ENCODE assay signal across 32 cellular contexts in genomic region chr15:31133890-31134289, GRCh38. TPM values are rescaled to one million over a fixed set of nuclear protein-coding genes. Genes with fewer than 3 reads are reported as not detected.
"Had no signal": no experiment of that assay in that cellular context is flagged by ENCODE, and none has a peak within 500 bp of the region (broad histone marks: within the 10 kb centered on the region; RNA-seq: fewer than 3 reads in every experiment).

No MANE protein-coding gene starts in this region.

- H3K9me3 ChIP-seq: stomach, suprapubic skin, testis, thoracic aorta, thyroid gland, tibial nerve, transverse colon, upper lobe of left lung, upper lobe of right lung, uterus, vagina had no signal

- H3K36me3 ChIP-seq: stomach, suprapubic skin, thoracic aorta, thyroid gland, tibial artery, tibial nerve, transverse colon, upper lobe of left lung, upper lobe of right lung, uterus, vagina had no signal

- H3K27me3 Mint-ChIP-seq: stimulated activated memory B cell treated with anti-CD40 and anti-IgM and Interleukin-4, amounts not matched to agents 10 μg/mL and 1 μg/mL and 100 μg/mL, for 72 hours; stimulated activated naive CD8-positive, alpha-beta T cell treated with anti-CD3 and anti-CD28 coated beads, Interleukin-15, Interleukin-2, amounts not matched to agents 100 ng/mL and 50 ng/mL, for 24 hours; type B pancreatic cell had no signal

- H3K9me3 Mint-ChIP-seq: stimulated activated effector memory CD8-positive, alpha-beta T cell treated with anti-CD3 and anti-CD28 coated beads, Interleukin-12 subunit alpha, Interleukin-12 subunit beta, amount 100 ng/mL, for 72 hours; stimulated activated naive B cell treated with anti-CD40 and anti-IgM and Interleukin-4, amounts not matched to agents 10 μg/mL and 1 μg/mL and 100 μg/mL, for 72 hours; stimulated activated naive CD8-positive, alpha-beta T cell treated with anti-CD3 and anti-CD28 coated beads, Interleukin-15, amount 100 ng/mL, for 72 hours; stimulated activated naive CD8-positive, alpha-beta T cell treated with anti-CD3 and anti-CD28 coated beads, Interleukin-15, Interleukin-2, amounts not matched to agents 100 ng/mL and 50 ng/mL, for 24 hours had no signal

- H3K4me3 Mint-ChIP-seq: stimulated activated effector memory CD8-positive, alpha-beta T cell treated with anti-CD3 and anti-CD28 coated beads, Interleukin-12 subunit alpha, Interleukin-12 subunit beta, amount 100 ng/mL, for 72 hours; stimulated activated memory B cell treated with anti-CD40 and anti-IgM and Interleukin-4, amounts not matched to agents 10 μg/mL and 1 μg/mL and 100 μg/mL, for 72 hours; stimulated activated naive B cell treated with anti-CD40 and anti-IgM and Interleukin-4, amounts not matched to agents 10 μg/mL and 1 μg/mL and 100 μg/mL, for 72 hours; stimulated activated naive CD8-positive, alpha-beta T cell treated with anti-CD3 and anti-CD28 coated beads, Interleukin-15, amount 100 ng/mL, for 72 hours; stimulated activated naive CD8-positive, alpha-beta T cell treated with anti-CD3 and anti-CD28 coated beads, Interleukin-15, Interleukin-2, amounts not matched to agents 100 ng/mL and 50 ng/mL, for 24 hours; type B pancreatic cell had no signal

- H3K4me3 ChIP-seq: stomach, suprapubic skin, testis, thoracic aorta, thyroid gland, tibial artery, tibial nerve, transverse colon, upper lobe of left lung, upper lobe of right lung, uterus, vagina had no signal

- DNase-seq: stimulated activated CD4-positive, alpha-beta T cell treated with anti-CD3 and anti-CD28 coated beads, Interleukin-2, amount 100 ng/mL, for 48 hours; stimulated activated CD4-positive, alpha-beta T cell treated with anti-CD3 and anti-CD28 coated beads, Interleukin-4, amount 100 ng/mL, for 1 hour; stimulated activated CD4-positive, alpha-beta T cell treated with anti-CD3 and anti-CD28 coated beads, Interleukin-4, amount 100 ng/mL, for 24 hours; stimulated activated CD4-positive, alpha-beta T cell treated with anti-CD3 and anti-CD28 coated beads, Interleukin-4, amount 100 ng/mL, for 4 hours; stimulated activated CD8-positive, alpha-beta memory T cell treated with anti-CD3 and anti-CD28 coated beads, Interleukin-4, amount 100 ng/mL, for 48 hours; stimulated activated naive B cell treated with anti-CD40 and anti-IgM and Interleukin-4, amounts not matched to agents 10 μg/mL and 1 μg/mL and 100 μg/mL, for 72 hours; stimulated activated naive CD4-positive, alpha-beta T cell; stimulated activated naive CD4-positive, alpha-beta T cell treated with Interleukin-2 at 50 U/mL for 16 hours; stimulated activated naive CD8-positive, alpha-beta T cell treated with anti-CD3 and anti-CD28 coated beads, Interleukin-15, amount 100 ng/mL, for 72 hours; stimulated activated naive CD8-positive, alpha-beta T cell treated with anti-CD3 and anti-CD28 coated beads, Interleukin-15, Interleukin-2, amounts not matched to agents 100 U/mL and 50 U/mL, for 24 hours; stomach; substantia nigra; testis; thyroid gland; tibial artery; transverse colon; trophoblast cell; upper lobe of left lung; upper lobe of right lung; uterus had no signal

- ATAC-seq: stimulated activated effector memory CD8-positive, alpha-beta T cell treated with anti-CD3 and anti-CD28 coated beads, Interleukin-12 subunit alpha, Interleukin-12 subunit beta, amount 100 ng/mL, for 72 hours; stimulated activated memory B cell treated with anti-CD40 and anti-IgM and Interleukin-4, amounts not matched to agents 10 μg/mL and 1 μg/mL and 100 μg/mL, for 72 hours; stimulated activated naive B cell treated with anti-CD40 and anti-IgM and Interleukin-4, amounts not matched to agents 10 μg/mL and 1 μg/mL and 100 μg/mL, for 72 hours; stimulated activated naive CD8-positive, alpha-beta T cell treated with anti-CD3 and anti-CD28 coated beads, Interleukin-15, amount 100 ng/mL, for 72 hours; stimulated activated naive CD8-positive, alpha-beta T cell treated with anti-CD3 and anti-CD28 coated beads, Interleukin-15, Interleukin-2, amounts not matched to agents 100 U/mL and 50 U/mL, for 24 hours; upper lobe of right lung had no signal

- H3K27ac ChIP-seq: stomach, suprapubic skin, testis, thoracic aorta, thyroid gland, tibial artery, tibial nerve, transverse colon, upper lobe of left lung, upper lobe of right lung, uterus, vagina had no signal

- H3K36me3 Mint-ChIP-seq: stimulated activated effector memory CD8-positive, alpha-beta T cell treated with anti-CD3 and anti-CD28 coated beads, Interleukin-12 subunit alpha, Interleukin-12 subunit beta, amount 100 ng/mL, for 72 hours; stimulated activated memory B cell treated with anti-CD40 and anti-IgM and Interleukin-4, amounts not matched to agents 10 μg/mL and 1 μg/mL and 100 μg/mL, for 72 hours; type B pancreatic cell had no signal

- H3K27me3 ChIP-seq: suprapubic skin, testis, thyroid gland, tibial nerve, transverse colon, upper lobe of right lung, uterus, vagina had no signal

- H3K27ac Mint-ChIP-seq: stimulated activated effector memory CD8-positive, alpha-beta T cell treated with anti-CD3 and anti-CD28 coated beads, Interleukin-12 subunit alpha, Interleukin-12 subunit beta, amount 100 ng/mL, for 72 hours; stimulated activated memory B cell treated with anti-CD40 and anti-IgM and Interleukin-4, amounts not matched to agents 10 μg/mL and 1 μg/mL and 100 μg/mL, for 72 hours; stimulated activated naive B cell treated with anti-CD40 and anti-IgM and Interleukin-4, amounts not matched to agents 10 μg/mL and 1 μg/mL and 100 μg/mL, for 72 hours; stimulated activated naive CD8-positive, alpha-beta T cell treated with anti-CD3 and anti-CD28 coated beads, Interleukin-15, amount 100 ng/mL, for 72 hours; stimulated activated naive CD8-positive, alpha-beta T cell treated with anti-CD3 and anti-CD28 coated beads, Interleukin-15, Interleukin-2, amounts not matched to agents 100 ng/mL and 50 ng/mL, for 24 hours; type B pancreatic cell had no signal

- H3K4me1 Mint-ChIP-seq: stimulated activated naive CD8-positive, alpha-beta T cell treated with anti-CD3 and anti-CD28 coated beads, Interleukin-15, amount 100 ng/mL, for 72 hours had no signal

- H3K4me1 ChIP-seq: uterus had no signal

RNA-seq across cellular contexts. Expression of gene TRPM1, which starts 32.4 kb away (rescaled TPM):
- total RNA-seq: stomach, subcutaneous adipose tissue, temporal lobe, thoracic aorta, thyroid gland, tibial nerve, transverse colon, upper lobe of left lung, upper lobe of right lung, ureter, urinary bladder, uterus, vagina had no signal
